Comparison of ENCODE assay signal across 8 cellular contexts in genomic region chr21:33071878-33072306, GRCh38. TPM values are rescaled to one million over a fixed set of nuclear protein-coding genes. Genes with fewer than 3 reads are reported as not detected.
DNase-seq lines count a peak whose midpoint lies in the region; ATAC-seq and TF ChIP-seq lines count a peak whose summit lies in the region.
"Had no signal": no experiment of that assay in that cellular context is flagged by ENCODE, and none has a peak within 500 bp of the region (broad histone marks: within the 10 kb centered on the region; RNA-seq: fewer than 3 reads in every experiment).

No MANE protein-coding gene starts in this region.

- H4K20me1 ChIP-seq in GM23338 (replicated peaks; ENCODE audit: insufficient read depth), result no peaks in the 10 kb centered on the region; the same call in 1 of the 2 replicates

- H3K79me2 ChIP-seq in GM23338 (replicated peaks; ENCODE audit: insufficient read depth), result no peaks in the 10 kb centered on the region

- H3K9me3 ChIP-seq in WERI-Rb-1 (ENCODE audit: severe bottlenecking) (peaks cover 8% of the 10 kb centered on the region), skeletal muscle tissue (ENCODE audit: control insufficient read depth in 3 of 3, low read length in 3 of 3) (no peaks in the 10 kb centered on the region)

- H3K9me3 Mint-ChIP-seq in GM23338 (peaks cover 14% of the 10 kb centered on the region), glutamatergic neuron (ENCODE audit: unreplicated experiment) (peaks cover 9% of the 10 kb centered on the region)

- peaks cover 81% of the 10 kb centered on the region for H3K27me3 Mint-ChIP-seq in GM23338 (ENCODE audit: insufficient read depth, low read depth, poor library complexity)
- H3K27me3 Mint-ChIP-seq in glutamatergic neuron (ENCODE audit: unreplicated experiment), result peaks cover 19% of the 10 kb centered on the region

- H3K9ac ChIP-seq in skeletal muscle tissue (ENCODE audit: low read depth in 1 of 3, low read length in 3 of 3), result no peak overlapping the region

- peaks cover 7% of the 10 kb centered on the region for H3K36me3 Mint-ChIP-seq in GM23338 (ENCODE audit: low read depth)
- H3K36me3 Mint-ChIP-seq in glutamatergic neuron (ENCODE audit: unreplicated experiment), result peaks cover 5% of the 10 kb centered on the region

- H3K9me2 ChIP-seq in GM23338 (ENCODE audit: insufficient read depth), result no peaks in the 10 kb centered on the region

- H3K27me3 ChIP-seq in GM23338 (ENCODE audit: insufficient read depth), result peaks cover 96% of the 10 kb centered on the region
- H3K27me3 ChIP-seq in WERI-Rb-1 (ENCODE audit: insufficient read depth, low read depth, severe bottlenecking), result peaks cover 43% of the 10 kb centered on the region
- H3K27me3 ChIP-seq in skeletal muscle tissue (ENCODE audit: control insufficient read depth in 3 of 3, insufficient read depth in 3 of 3, low read length in 3 of 3), result peaks cover 75 to 81% (median 78%) of the 10 kb centered on the region in 3 donors

- H2AFZ ChIP-seq in GM23338, result peak overlapping the region; percentile 93; the same call in 1 of the 2 replicates

- H3K4me1 Mint-ChIP-seq in GM23338, result peaks cover 48% of the 10 kb centered on the region
- peaks cover 17% of the 10 kb centered on the region for H3K4me1 Mint-ChIP-seq in glutamatergic neuron (ENCODE audit: low read depth, unreplicated experiment)

- peak; percentile 5 for ATAC-seq in GM23338

- H3K4me2 ChIP-seq in GM23338, result peak overlapping the region; percentile 89

- H3K4me3 Mint-ChIP-seq in GM23338 (peak overlapping the region; percentile 72), glutamatergic neuron (ENCODE audit: unreplicated experiment) (peak overlapping the region; percentile 90)

- no peak overlapping the region for H3K27ac ChIP-seq in GM23338 (ENCODE audit: low read depth)
- no peak overlapping the region for H3K27ac ChIP-seq in WERI-Rb-1
- H3K27ac ChIP-seq in skeletal muscle tissue (ENCODE audit: low read depth, low read length), result no peak overlapping the region

- peaks cover 45% of the 10 kb centered on the region for H3K4me1 ChIP-seq in GM23338 (ENCODE audit: insufficient read depth)
- H3K4me1 ChIP-seq in skeletal muscle tissue (ENCODE audit: control insufficient read depth in 3 of 3, insufficient read depth in 3 of 3, low read length in 3 of 3), result peaks cover 11 to 17% (median 15%) of the 10 kb centered on the region in 3 donors

- DNase-seq in GM23338 (ENCODE audit: low spot score), result peak; percentile 60
- DNase-seq in WERI-Rb-1, result peak; percentile 41
- DNase-seq in glutamatergic neuron, result peak; percentile 56
- DNase-seq in pons (ENCODE audit: low spot score), result no peak
- no peak for DNase-seq in RKO (ENCODE audit: low spot score)
- no peak for DNase-seq in amniotic stem cell (lab: John Stamatoyannopoulos, UW)

- H3K27ac Mint-ChIP-seq in GM23338, result no peak overlapping the region
- peak overlapping the region; percentile 57 for H3K27ac Mint-ChIP-seq in glutamatergic neuron (ENCODE audit: unreplicated experiment)

- H3K4me3 ChIP-seq in GM23338 (peak overlapping the region; percentile 63), WERI-Rb-1 (ENCODE audit: low read depth, low read length) (peak overlapping the region; percentile 57), skeletal muscle tissue (ENCODE audit: low read length in 3 of 3) (peak overlapping the region; percentile 59 to 62 (median 61))

- H3F3A ChIP-seq in GM23338 (replicated peaks; ENCODE audit: low read depth), result peaks cover 5% of the 10 kb centered on the region; the same call in 1 of the 2 replicates

- no peaks in the 10 kb centered on the region for H3K36me3 ChIP-seq in GM23338 (ENCODE audit: insufficient read depth)
- no peaks in the 10 kb centered on the region for H3K36me3 ChIP-seq in WERI-Rb-1
- no peaks in the 10 kb centered on the region for H3K36me3 ChIP-seq in skeletal muscle tissue (ENCODE audit: control insufficient read depth in 3 of 3, insufficient read depth in 3 of 3, low read length in 3 of 3)

- no peak for TF ChIP-seq CTCF in GM23338 (conservative IDR thresholded peaks at IDR 0.05; ENCODE audit: low read depth in 2 of 2)
- TF ChIP-seq CTCF in WERI-Rb-1 (IDR thresholded peaks at IDR 0.05; ENCODE audit: low read depth, low read length), result no peak
- TF ChIP-seq CTCF in glutamatergic neuron (IDR thresholded peaks at IDR 0.05; ENCODE audit: partially characterized antibody, unreplicated experiment), result no peak

TF ChIP-seq in GM23338, 12 proteins besides CTCF, POLR2A, EP300 and RAD21:
- TF ChIP-seq EZH2phosphoT487 (IDR thresholded peaks at IDR 0.05; ENCODE audit: unreplicated experiment) (peak; percentile 56), EZH2 (IDR thresholded peaks at IDR 0.05; ENCODE audit: low read depth, unreplicated experiment) (peak; percentile 94), NANOG (IDR thresholded peaks at IDR 0.05; ENCODE audit: borderline replicate concordance) (no peak), ZNF331 (CRISPR knock-in tag; IDR thresholded peaks at IDR 0.05; ENCODE audit: low read depth) (0 out of 2 replicates have a peak, but pooled peaks have one; percentile 10)
- TF ChIP-seq, protein P1, sequence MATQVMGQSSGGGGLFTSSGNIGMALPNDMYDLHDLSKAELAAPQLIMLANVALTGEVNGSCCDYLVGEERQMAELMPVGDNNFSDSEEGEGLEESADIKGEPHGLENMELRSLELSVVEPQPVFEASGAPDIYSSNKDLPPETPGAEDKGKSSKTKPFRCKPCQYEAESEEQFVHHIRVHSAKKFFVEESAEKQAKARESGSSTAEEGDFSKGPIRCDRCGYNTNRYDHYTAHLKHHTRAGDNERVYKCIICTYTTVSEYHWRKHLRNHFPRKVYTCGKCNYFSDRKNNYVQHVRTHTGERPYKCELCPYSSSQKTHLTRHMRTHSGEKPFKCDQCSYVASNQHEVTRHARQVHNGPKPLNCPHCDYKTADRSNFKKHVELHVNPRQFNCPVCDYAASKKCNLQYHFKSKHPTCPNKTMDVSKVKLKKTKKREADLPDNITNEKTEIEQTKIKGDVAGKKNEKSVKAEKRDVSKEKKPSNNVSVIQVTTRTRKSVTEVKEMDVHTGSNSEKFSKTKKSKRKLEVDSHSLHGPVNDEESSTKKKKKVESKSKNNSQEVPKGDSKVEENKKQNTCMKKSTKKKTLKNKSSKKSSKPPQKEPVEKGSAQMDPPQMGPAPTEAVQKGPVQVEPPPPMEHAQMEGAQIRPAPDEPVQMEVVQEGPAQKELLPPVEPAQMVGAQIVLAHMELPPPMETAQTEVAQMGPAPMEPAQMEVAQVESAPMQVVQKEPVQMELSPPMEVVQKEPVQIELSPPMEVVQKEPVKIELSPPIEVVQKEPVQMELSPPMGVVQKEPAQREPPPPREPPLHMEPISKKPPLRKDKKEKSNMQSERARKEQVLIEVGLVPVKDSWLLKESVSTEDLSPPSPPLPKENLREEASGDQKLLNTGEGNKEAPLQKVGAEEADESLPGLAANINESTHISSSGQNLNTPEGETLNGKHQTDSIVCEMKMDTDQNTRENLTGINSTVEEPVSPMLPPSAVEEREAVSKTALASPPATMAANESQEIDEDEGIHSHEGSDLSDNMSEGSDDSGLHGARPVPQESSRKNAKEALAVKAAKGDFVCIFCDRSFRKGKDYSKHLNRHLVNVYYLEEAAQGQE (IDR thresholded peaks at IDR 0.05; ENCODE audit: unreplicated experiment), result no peak

RNA-seq across cellular contexts. Expression of gene OLIG1, which starts 2.0 kb away (rescaled TPM):
- total RNA-seq in GM23338 (2014; rRNA removed; shearing (Covaris generic)), result 0.14 and 0.19 TPM in 2 replicates
- polyA plus RNA-seq in GM23338 (2016; fragmentation: Nextera tagmentation; extraction: Ambion mirVana), result 0.81 and 2.0 TPM in 2 replicates
- total RNA-seq in glutamatergic neuron (ENCODE audit: unreplicated experiment) (14.2 TPM), skeletal muscle tissue (not detected)
- total RNA-seq: NCI-H460 had no signal

RNA-seq across cellular contexts. Expression of gene OLIG2, which starts 46.2 kb away (rescaled TPM):
- total RNA-seq in GM23338 (2014; rRNA removed; shearing (Covaris generic)), result 0.04 and 1.4 TPM in 2 replicates
- 0.09 and 0.15 TPM in 2 replicates for polyA plus RNA-seq in GM23338 (2016; fragmentation: Nextera tagmentation; extraction: Ambion mirVana)
- total RNA-seq in glutamatergic neuron (ENCODE audit: unreplicated experiment) (21.4 TPM), skeletal muscle tissue (not detected)
- total RNA-seq: NCI-H460 had no signal

Comparison
In these comparisons a context has a peak if more than half of its experiments do, and no peak if none do; other contexts are left out.
1. DNase-seq: peak in GM23338 (single experiment), WERI-Rb-1 (single experiment) and glutamatergic neuron (single experiment); none in pons (single experiment), RKO (single experiment) and amniotic stem cell (single experiment).
2. RNA of gene OLIG1, which starts 2.0 kb away (total RNA-seq): 14.2 TPM in glutamatergic neuron (single experiment); 0.14 to 0.19 TPM in GM23338 and not detected in skeletal muscle tissue (single experiment); every median in the first group is over 10 times any median in the second.
3. Peak in every context shown above with its lines, with median percentiles within 50 percentile points of each other: H3K4me3 ChIP-seq.